Comparison of ENCODE assay signal across 16 cellular contexts in the genomic region with DNA sequence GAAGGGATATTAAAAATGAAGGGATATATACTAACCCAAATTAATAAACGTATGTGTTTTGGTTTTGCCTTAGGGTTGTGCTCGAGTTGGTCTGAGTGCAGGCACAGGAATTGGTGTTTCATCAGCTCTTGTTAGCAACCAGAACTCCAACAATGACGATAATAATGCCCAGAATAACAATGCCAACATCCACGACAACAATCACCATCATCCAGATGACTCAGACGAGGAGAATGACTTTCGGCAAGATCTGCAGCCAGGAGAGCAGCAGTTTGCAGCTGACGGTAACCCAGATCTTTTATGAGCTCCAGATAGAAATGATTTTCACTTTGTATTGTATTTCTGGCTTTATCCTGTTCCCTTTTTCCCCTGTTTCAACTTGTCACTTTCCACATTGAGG. TPM values are rescaled to one million over a fixed set of nuclear protein-coding genes. Genes with fewer than 3 reads are reported as not detected.
DNase-seq lines count a peak whose midpoint lies in the region; ATAC-seq, FAIRE-seq and TF ChIP-seq lines count a peak whose summit lies in the region.
"Had no signal": no experiment of that assay in that cellular context is flagged by ENCODE, and none has a peak within 500 bp of the region (broad histone marks: within the 10 kb centered on the region; RNA-seq: fewer than 3 reads in every experiment).

No MANE protein-coding gene starts in this region.

- no peak for TF ChIP-seq EP300 in tibial nerve (IDR thresholded peaks at IDR 0.05)

- no peaks in the 10 kb centered on the region for H3K27me3 Mint-ChIP-seq in activated CD8-positive, alpha-beta memory T cell treated with anti-CD3 and anti-CD28 coated beads, Interleukin-2, amount 10 ng/mL, durations not matched to agents 7 days and 5 days
- H3K27me3 Mint-ChIP-seq: memory B cell had no signal

- POLR2A ChIA-PET in endothelial cell of umbilical vein (lab: Charles Lee), result interaction anchor here (1.0 to 1.1 kb wide), 2 partner anchors 15 to 34 kb away, joined by 3 read pairs; no protein-coding TSS in a partner anchor

- H3K4me1 Mint-ChIP-seq in activated CD8-positive, alpha-beta memory T cell treated with anti-CD3 and anti-CD28 coated beads, Interleukin-2, amount 10 ng/mL, durations not matched to agents 7 days and 5 days, result no peaks in the 10 kb centered on the region
- H3K4me1 Mint-ChIP-seq: memory B cell had no signal

- intact Hi-C loops in endothelial cell of umbilical vein (cut with micrococcal nuclease), result loop anchor here (1.0 to 2.0 kb wide), 4 partner anchors 16 to 38 kb away; a partner anchor contains a TSS

- DNase-seq in A172 (ENCODE audit: low spot score) (peak; percentile 75), HT1080 (ENCODE audit: low read depth) (peak; percentile 88), endothelial cell of umbilical vein (ENCODE audit: low read depth, low spot score) (peak; percentile 97), kidney tubule cell (ENCODE audit: low spot score) (peak; percentile 4), tibial nerve (ENCODE audit: low spot score in 2 of 2) (no peak), NK-92 (lab: John Stamatoyannopoulos, UW; ENCODE audit: unreplicated experiment) (no peak)
- no peak for DNase-seq in activated CD8-positive, alpha-beta memory T cell treated with anti-CD3 and anti-CD28 coated beads, Interleukin-2, amount 10 ng/mL, durations not matched to agents 7 days and 5 days
- no peak for DNase-seq in activated CD4-positive, alpha-beta T cell treated with anti-CD3 and anti-CD28 coated beads, Interleukin-2, amount 50 U/mL, for 4 hours
- DNase-seq: activated naive CD4-positive, alpha-beta T cell treated with Interleukin-2 at 50 U/mL for 16 hours; HCEC 1CT; NCI-H2081; SK-N-SH had no signal

- TF ChIP-seq POLR2A in endothelial cell of umbilical vein (IDR thresholded peaks at IDR 0.05; ENCODE audit: low read depth, low read length) (no peak), tibial nerve (IDR thresholded peaks at IDR 0.05) (no peak)

- BruUV-seq in endothelial cell of umbilical vein (replicated peaks; lab: Mats Ljungman, UMichigan), result no TSS peak

- peaks cover 63% of the 10 kb centered on the region for H3K36me3 Mint-ChIP-seq in activated CD8-positive, alpha-beta memory T cell treated with anti-CD3 and anti-CD28 coated beads, Interleukin-2, amount 10 ng/mL, durations not matched to agents 7 days and 5 days

- H3K9me1 ChIP-seq in endothelial cell of umbilical vein (replicated peaks; ENCODE audit: control insufficient read depth, extremely low read depth, insufficient read depth, low read length), result no peaks in the 10 kb centered on the region

- H3K27ac ChIP-seq in endothelial cell of umbilical vein (ENCODE audit: insufficient read depth, low read depth, low read length), result peak overlapping the region; percentile 92
- H3K27ac ChIP-seq in tibial nerve, result no peak overlapping the region
- H3K27ac ChIP-seq: epithelial cell of prostate, thoracic aorta had no signal

- no peak for ATAC-seq in activated CD8-positive, alpha-beta memory T cell treated with anti-CD3 and anti-CD28 coated beads, Interleukin-2, amount 10 ng/mL, durations not matched to agents 7 days and 5 days

- H3K4me3 Mint-ChIP-seq in activated CD8-positive, alpha-beta memory T cell treated with anti-CD3 and anti-CD28 coated beads, Interleukin-2, amount 10 ng/mL, durations not matched to agents 7 days and 5 days, result no peak overlapping the region
- H3K4me3 Mint-ChIP-seq: memory B cell had no signal

- FAIRE-seq in endothelial cell of umbilical vein (lab: Jason Lieb, UNC), result peak; percentile 93
- FAIRE-seq: D721Med had no signal

- peak overlapping the region; percentile 67 for H3K4me2 ChIP-seq in endothelial cell of umbilical vein (ENCODE audit: insufficient read depth, low read length)
- H3K4me2 ChIP-seq: SK-N-SH had no signal

- dilution Hi-C loops in endothelial cell of umbilical vein (cut with MboI; ENCODE audit: extremely low pct_ligation_motif_present, low sequenced_read_pairs), result no loop called here

- WGBS in tibial nerve, 2 donors, result 84 to 88% methylated on average over 7 of the region's 7 CpGs

- TF ChIP-seq CTCF in endothelial cell of umbilical vein (IDR thresholded peaks at IDR 0.05; ENCODE audit: extremely low read depth in 1 of 2, insufficient read depth in 1 of 2, low read depth in 1 of 2, low read length in 2 of 2) (no peak), tibial nerve (IDR thresholded peaks at IDR 0.05) (no peak)

- H3K9ac ChIP-seq in endothelial cell of umbilical vein (replicated peaks; ENCODE audit: extremely low read depth, insufficient read depth, low read length), result peak overlapping the region; percentile 78
- H3K9ac ChIP-seq: SK-N-SH had no signal

- H3K27me3 ChIP-seq in endothelial cell of umbilical vein (ENCODE audit: control insufficient read depth in 2 of 2, insufficient read depth in 2 of 2, low read length in 2 of 2), result no peaks in the 10 kb centered on the region
- no peaks in the 10 kb centered on the region for H3K27me3 ChIP-seq in tibial nerve

- no peaks in the 10 kb centered on the region for H3K9me3 Mint-ChIP-seq in activated CD8-positive, alpha-beta memory T cell treated with anti-CD3 and anti-CD28 coated beads, Interleukin-2, amount 10 ng/mL, durations not matched to agents 7 days and 5 days (ENCODE audit: low read depth)
- H3K9me3 Mint-ChIP-seq: memory B cell had no signal

- no peak overlapping the region for H3K27ac Mint-ChIP-seq in activated CD8-positive, alpha-beta memory T cell treated with anti-CD3 and anti-CD28 coated beads, Interleukin-2, amount 10 ng/mL, durations not matched to agents 7 days and 5 days
- H3K27ac Mint-ChIP-seq: memory B cell had no signal

- H3K36me3 ChIP-seq in endothelial cell of umbilical vein (ENCODE audit: control insufficient read depth in 2 of 2, extremely low read depth in 1 of 2, insufficient read depth in 2 of 2, low read length in 2 of 2) (peaks cover 19 to 43% of the 10 kb centered on the region in 2 experiments), tibial nerve (peaks cover 3 to 86% (median 10%) of the 10 kb centered on the region in 3 donors)

- H3K9me3 ChIP-seq in endothelial cell of umbilical vein (replicated peaks; ENCODE audit: control insufficient read depth, insufficient read depth, low read length) (no peaks in the 10 kb centered on the region), tibial nerve (no peaks in the 10 kb centered on the region)
- H3K9me3 ChIP-seq: SK-N-SH, thoracic aorta had no signal

- no peak overlapping the region for H3K4me3 ChIP-seq in endothelial cell of umbilical vein (replicated peaks in 1 of 3; ENCODE audit: insufficient read depth in 1 of 3, low read depth in 1 of 3, low read length in 3 of 3)
- no peak overlapping the region for H3K4me3 ChIP-seq in tibial nerve
- H3K4me3 ChIP-seq: thoracic aorta had no signal

- no peak overlapping the region for H2AFZ ChIP-seq in endothelial cell of umbilical vein (ENCODE audit: low read depth, low read length)

- H3K4me1 ChIP-seq in endothelial cell of umbilical vein (ENCODE audit: control insufficient read depth, extremely low read depth, insufficient read depth, low read length) (peaks cover 14% of the 10 kb centered on the region), tibial nerve (no peaks in the 10 kb centered on the region)

- H3K79me2 ChIP-seq in endothelial cell of umbilical vein (ENCODE audit: control insufficient read depth, insufficient read depth, low read length), result no peaks in the 10 kb centered on the region

- CTCF ChIA-PET in endothelial cell of umbilical vein (lab: Charles Lee), result interaction anchor here (0.8 to 2.0 kb wide), 9 partner anchors 9 to 314 kb away, joined by 3 to 14 read pairs (median 6); no protein-coding TSS in a partner anchor
- CTCF ChIA-PET in activated CD8-positive, alpha-beta memory T cell treated with anti-CD3 and anti-CD28 coated beads, Interleukin-2, amount 10 ng/mL, durations not matched to agents 7 days and 5 days (lab: Charles Lee), result no interaction called here

- no peaks in the 10 kb centered on the region for H4K20me1 ChIP-seq in endothelial cell of umbilical vein (replicated peaks; ENCODE audit: control insufficient read depth, extremely low read depth, insufficient read depth, low read length)

TF ChIP-seq in endothelial cell of umbilical vein, 7 proteins besides CTCF, POLR2A, EP300 and RAD21:
- TF ChIP-seq FOS (IDR thresholded peaks at IDR 0.05; ENCODE audit: borderline replicate concordance, insufficient read depth, low read length) (peak; percentile 74), POLR2AphosphoS5 (IDR thresholded peaks at IDR 0.05; ENCODE audit: insufficient read depth, low read depth, low read length) (no peak), JUN (IDR thresholded peaks at IDR 0.05; ENCODE audit: borderline replicate concordance, insufficient read depth, insufficient read length, low read depth) (peak; percentile 94)

RNA-seq across cellular contexts. Expression of a gene that starts 33.2 kb away (rescaled TPM):
- total RNA-seq in A172 (2014; rRNA removed; shearing (Covaris generic)), result 40.9 and 48.6 TPM in 2 replicates
- 32.2 and 35.3 TPM in 2 replicates for total RNA-seq in HT1080 (2014; rRNA removed; shearing (Covaris generic))
- 22.5 and 23.3 TPM in 2 replicates for polyA plus RNA-seq in HT1080 (2015; cell fraction: cytosol; rRNA removed)
- polyA plus RNA-seq in HT1080 (2015; cell fraction: nucleus; rRNA removed), result 74.2 and 98.2 TPM in 2 replicates
- total RNA-seq in endothelial cell of umbilical vein (52.9 and 65.6 TPM in 2 replicates), tibial nerve (10 to 100 TPM; 55.0 to 60.7 (median 56.4) TPM)
- 15.0 and 18.6 TPM in 2 replicates for polyA plus RNA-seq in endothelial cell of umbilical vein
- polyA plus RNA-seq in endothelial cell of umbilical vein (2011; cell fraction: cytosol; rRNA removed), result 14.5 and 14.9 TPM in 2 replicates
- 75.0 and 98.8 TPM in 2 replicates for polyA plus RNA-seq in endothelial cell of umbilical vein (2011; cell fraction: nucleus; rRNA removed)
- polyA plus RNA-seq in endothelial cell of umbilical vein (2012), result 25.1 and 40.5 TPM in 2 replicates
- 107 and 138 TPM in 2 replicates for polyA minus RNA-seq in endothelial cell of umbilical vein
- 24.2 TPM for polyA minus RNA-seq in endothelial cell of umbilical vein (2011; cell fraction: cytosol; rRNA and poly(A)+ RNA removed)
- polyA minus RNA-seq in endothelial cell of umbilical vein (2011; cell fraction: nucleus; rRNA and poly(A)+ RNA removed), result 245 and 336 TPM in 2 replicates
- 10 to 100 TPM; 52.2 to 52.3 TPM for total RNA-seq in activated CD8-positive, alpha-beta memory T cell treated with anti-CD3 and anti-CD28 coated beads, Interleukin-2, amount 10 ng/mL, durations not matched to agents 7 days and 5 days

Comparison
In these comparisons a context has a peak if more than half of its experiments do, and no peak if none do; other contexts are left out.
1. DNase-seq: peak in A172 (single experiment), HT1080 (single experiment), endothelial cell of umbilical vein (single experiment) and kidney tubule cell (single experiment); none in tibial nerve (0 of 2), activated CD8-positive, alpha-beta memory T cell treated with anti-CD3 and anti-CD28 coated beads, Interleukin-2, amount 10 ng/mL, durations not matched to agents 7 days and 5 days (single experiment), NK-92 (single experiment) and activated CD4-positive, alpha-beta T cell treated with anti-CD3 and anti-CD28 coated beads, Interleukin-2, amount 50 U/mL, for 4 hours (0 of 2).